Comparison of ENCODE assay signal across 14 cellular contexts in genomic region chr13:103103456-103103855, GRCh38. TPM values are rescaled to one million over a fixed set of nuclear protein-coding genes. Genes with fewer than 3 reads are reported as not detected.
A peak's percentile ranks its signal among the peaks of the same experiment; 100 is the strongest.
DNase-seq lines count a peak whose midpoint lies in the region; FAIRE-seq and TF ChIP-seq lines count a peak whose summit lies in the region.
"Not testable (repeated sequence)": the region's sequence is repeated elsewhere in the genome, so short reads cannot be mapped to it uniquely, and the experiment has no call there.
"Had no signal": no experiment of that assay in that cellular context is flagged by ENCODE, and none has a peak within 500 bp of the region (broad histone marks: within the 10 kb centered on the region; RNA-seq: fewer than 3 reads in every experiment).

No MANE protein-coding gene starts in this region.

- H3K36me3 Mint-ChIP-seq in MCF 10A (ENCODE audit: insufficient read depth, unreplicated experiment), result not testable (repeated sequence)

- H3K23ac ChIP-seq in mesenchymal stem cell (ENCODE audit: low read length in 2 of 2), result not testable (repeated sequence)

- not testable (repeated sequence) for H3K4me2 ChIP-seq in mesenchymal stem cell (ENCODE audit: low read length, poor library complexity, severe bottlenecking)

- WGBS in mesenchymal stem cell, result 90% methylated on average over 6 of the region's 6 CpGs
- 92 to 96% (median 93%) methylated on average over 6 of the region's 6 CpGs for WGBS in small intestine, 3 donors

- BruUV-seq in MCF 10A (replicated peaks; lab: Mats Ljungman, UMichigan), result not testable (repeated sequence)

- H3K4me1 ChIP-seq in mesenchymal stem cell (ENCODE audit: control insufficient read depth, insufficient read depth, low read depth, low read length); small intestine (ENCODE audit: control insufficient read depth in 2 of 2, insufficient read depth in 1 of 2, low read depth in 1 of 2, low read length in 1 of 2): not testable (repeated sequence)

- H3K36me3 ChIP-seq in mesenchymal stem cell (ENCODE audit: control insufficient read depth in 1 of 2, insufficient read depth in 2 of 2, low read depth in 1 of 2, low read length in 2 of 2); small intestine (ENCODE audit: control insufficient read depth in 2 of 2, insufficient read depth in 2 of 2, low read length in 2 of 2): not testable (repeated sequence)

- not testable (repeated sequence) for H3K9me3 ChIP-seq in mesenchymal stem cell (ENCODE audit: control insufficient read depth, low read length); small intestine (ENCODE audit: control insufficient read depth, low read depth)

- not testable (repeated sequence) for TF ChIP-seq CTCF in MCF 10A (IDR thresholded peaks at IDR 0.05; ENCODE audit: unreplicated experiment)

- not testable (repeated sequence) for FAIRE-seq in small intestine (lab: Jason Lieb, UNC)

- DNase-seq in DMS 273 (lab: John Stamatoyannopoulos, UW; ENCODE audit: unreplicated experiment), result peak; percentile 26
- DNase-seq in HT-29 (ENCODE audit: low spot score), result peak; percentile 59
- DNase-seq in NCI-H2196 (lab: John Stamatoyannopoulos, UW; ENCODE audit: unreplicated experiment), result peak; percentile 0
- DNase-seq in RPMI7951 (ENCODE audit: low read depth), result peak; percentile 26
- DNase-seq in MCF 10A (ENCODE audit: unreplicated experiment), result peak; percentile 22
- peak; percentile 24 for DNase-seq in fibroblast of gingiva (ENCODE audit: low read depth)
- DNase-seq in mesenchymal stem cell, result peak; percentile 9
- DNase-seq in small intestine, result peak; percentile 18

- H3K27ac ChIP-seq in mesenchymal stem cell (ENCODE audit: low read length, poor library complexity, severe bottlenecking); small intestine (ENCODE audit: low read depth in 1 of 2, low read length in 1 of 2): not testable (repeated sequence)

- not testable (repeated sequence) for H3K14ac ChIP-seq in mesenchymal stem cell (ENCODE audit: low read length in 2 of 2)

- POLR2A ChIA-PET in MCF 10A (lab: Yijun Ruan, JAX), result not testable (repeated sequence)

- not testable (repeated sequence) for H3K18ac ChIP-seq in mesenchymal stem cell (ENCODE audit: low read depth in 1 of 2, low read length in 2 of 2)

- H3K9me3 Mint-ChIP-seq in MCF 10A (ENCODE audit: unreplicated experiment), result not testable (repeated sequence)

- intact Hi-C loops in MCF 10A (cut with micrococcal nuclease), result not testable (repeated sequence)

- not testable (repeated sequence) for H2AK5ac ChIP-seq in mesenchymal stem cell (ENCODE audit: low read length, severe bottlenecking)

- not testable (repeated sequence) for H4K8ac ChIP-seq in mesenchymal stem cell (ENCODE audit: low read length)

- H2BK12ac ChIP-seq in mesenchymal stem cell (ENCODE audit: low read length in 2 of 2), result not testable (repeated sequence)

- not testable (repeated sequence) for H3K4me3 ChIP-seq in mesenchymal stem cell (ENCODE audit: insufficient read depth in 1 of 2, low read depth in 1 of 2, low read length in 2 of 2); small intestine (ENCODE audit: low read depth in 1 of 2, low read length in 2 of 2)

- H2AFZ ChIP-seq in mesenchymal stem cell (ENCODE audit: low read depth, low read length), result not testable (repeated sequence)

- H3K27me3 Mint-ChIP-seq in MCF 10A (ENCODE audit: insufficient read depth, unreplicated experiment), result not testable (repeated sequence)

- H3K4ac ChIP-seq in mesenchymal stem cell (ENCODE audit: low read depth in 1 of 2, low read length in 2 of 2), result not testable (repeated sequence)

- H3K27ac Mint-ChIP-seq in MCF 10A (ENCODE audit: low read depth, unreplicated experiment), result not testable (repeated sequence)

- H3K4me1 Mint-ChIP-seq in MCF 10A (ENCODE audit: insufficient read depth, unreplicated experiment), result not testable (repeated sequence)

- H2BK120ac ChIP-seq in mesenchymal stem cell (ENCODE audit: low read depth, low read length), result not testable (repeated sequence)

- not testable (repeated sequence) for H3K27me3 ChIP-seq in mesenchymal stem cell (ENCODE audit: control insufficient read depth in 1 of 2, insufficient read depth in 1 of 2, low read length in 2 of 2); small intestine (ENCODE audit: control insufficient read depth in 2 of 2, insufficient read depth in 2 of 2, low read length in 2 of 2)

- CTCF ChIA-PET in MCF 10A (lab: Yijun Ruan, JAX), result not testable (repeated sequence)

- not testable (repeated sequence) for H3K9ac ChIP-seq in mesenchymal stem cell (ENCODE audit: low read length)

- H2BK15ac ChIP-seq in mesenchymal stem cell (ENCODE audit: low read depth, poor library complexity, severe bottlenecking), result not testable (repeated sequence)

- not testable (repeated sequence) for H4K91ac ChIP-seq in mesenchymal stem cell (ENCODE audit: low read length)

- H3K4me3 Mint-ChIP-seq in MCF 10A (ENCODE audit: unreplicated experiment), result not testable (repeated sequence)

- not testable (repeated sequence) for H2BK5ac ChIP-seq in mesenchymal stem cell (ENCODE audit: low read depth, low read length, poor library complexity, severe bottlenecking)

- not testable (repeated sequence) for H3K79me1 ChIP-seq in mesenchymal stem cell (replicated peaks; ENCODE audit: low read length, poor library complexity, severe bottlenecking)

RNA-seq across cellular contexts. Expression of gene SLC10A2, which starts 37.2 kb away (rescaled TPM):
- not detected in 2 replicates for total RNA-seq in HT-29 (2014; rRNA removed; shearing (Covaris generic))
- not detected in 2 replicates for total RNA-seq in RPMI7951 (2014; rRNA removed; shearing (Covaris generic))
- not detected in 2 replicates for total RNA-seq in MCF 10A (2022)
- not detected for polyA plus RNA-seq in mesenchymal stem cell (2013, experiment 1 of 2)
- not detected for polyA plus RNA-seq in mesenchymal stem cell (2013, experiment 2 of 2)
- 1 to 10 TPM; 2.2 to 3.5 (median 3.1) TPM for polyA plus RNA-seq in small intestine
- total RNA-seq: Caco-2; CD4-positive, alpha-beta T cell; G401; GM12878; H4 had no signal
- polyA plus RNA-seq: BJ had no signal

Comparison
In these comparisons a context has a peak if more than half of its experiments do, and no peak if none do; other contexts are left out.
1. DNase-seq: peak in every context shown above with its lines; median percentile 59 in HT-29; 26 in DMS 273; 26 in RPMI7951; 24 in fibroblast of gingiva; 22 in MCF 10A; 18 in small intestine; 9 in mesenchymal stem cell; 0 in NCI-H2196.